In the genomic region with DNA sequence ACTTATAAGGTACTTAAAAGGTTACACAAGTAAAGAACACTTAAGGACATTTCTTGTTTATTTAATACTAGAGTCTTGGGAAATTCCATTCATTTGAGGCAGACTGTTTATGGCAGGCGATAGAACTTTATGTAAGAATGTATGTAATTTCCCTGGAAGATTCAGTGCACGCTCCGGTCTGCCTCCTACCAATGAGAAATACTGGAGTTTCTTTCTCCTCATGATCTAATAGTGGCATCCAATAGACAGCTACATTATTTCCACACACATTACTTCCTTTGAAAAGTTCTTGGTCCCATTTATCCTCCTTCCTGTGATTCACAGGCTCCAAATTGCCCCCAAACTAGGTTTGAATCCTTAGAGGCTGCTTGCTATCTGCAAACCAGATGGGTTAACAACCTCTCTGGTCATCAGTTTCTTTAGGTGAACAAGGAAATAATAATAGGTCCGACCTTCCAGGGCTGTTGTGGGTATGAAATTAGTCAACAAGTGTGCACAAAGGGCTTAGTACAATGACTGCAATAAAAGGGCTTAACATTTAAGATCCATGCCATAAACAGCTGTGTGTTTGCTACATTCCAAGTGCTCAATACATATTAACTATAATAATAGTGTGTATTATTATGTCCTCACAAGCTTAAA, we compare ENCODE assay signal across 1 cellular context.
TF ChIP-seq lines count a peak whose summit lies in the region.

No MANE protein-coding gene starts in this region.

TF ChIP-seq in IMR-90, 13 proteins besides CTCF, POLR2A, EP300 and RAD21 (continued from another document):
- no peak for TF ChIP-seq ELK1 (IDR thresholded peaks at IDR 0.05; ENCODE audit: borderline replicate concordance, low read depth, low read length)
